ENCODE assay signal across 17 cellular contexts in genomic region chr1:29201595-29202051, GRCh38. TPM values are rescaled to one million over a fixed set of nuclear protein-coding genes. Genes with fewer than 3 reads are reported as not detected.
A peak's percentile ranks its signal among the peaks of the same experiment; 100 is the strongest.
DNase-seq lines count a peak whose midpoint lies in the region; ATAC-seq and TF ChIP-seq lines count a peak whose summit lies in the region.
"Had no signal": no experiment of that assay in that cellular context is flagged by ENCODE, and none has a peak within 500 bp of the region (broad histone marks: within the 10 kb centered on the region; RNA-seq: fewer than 3 reads in every experiment).

No MANE protein-coding gene starts in this region.

- peaks cover 16% of the 10 kb centered on the region; the same call in 1 of the 2 replicates for H3K36me3 Mint-ChIP-seq in HFFc6 (ENCODE audit: low read depth)
- H3K36me3 Mint-ChIP-seq in mesothelial cell of epicardium: peaks cover 13% of the 10 kb centered on the region

- H3K4me3 Mint-ChIP-seq in HFFc6 (no peak overlapping the region), mesothelial cell of epicardium (no peak overlapping the region)
- H3K4me3 Mint-ChIP-seq: activated CD4-positive, alpha-beta memory T cell treated with anti-CD3 and anti-CD28 coated beads for 36 hours; activated naive CD4-positive, alpha-beta T cell treated with anti-CD3 and anti-CD28 coated beads, Interleukin-2, amount 50 U/mL, for 24 hours; T-helper 17 cell had no signal

- H3K27me3 ChIP-seq in A673 (replicated peaks; ENCODE audit: insufficient read depth, low read depth, low read length, poor library complexity) (no peaks in the 10 kb centered on the region), adipocyte (replicated peaks; ENCODE audit: control insufficient read depth, insufficient read depth, low read length) (no peaks in the 10 kb centered on the region), HAP-1 (ENCODE audit: low read depth) (no peaks in the 10 kb centered on the region)

- BruUV-seq in A673 (replicated peaks; lab: Mats Ljungman, UMichigan): no TSS peak

- H3K4me1 Mint-ChIP-seq in HFFc6 (ENCODE audit: low read depth) (peaks cover 48% of the 10 kb centered on the region), mesothelial cell of epicardium (peaks cover 16% of the 10 kb centered on the region)
- H3K4me1 Mint-ChIP-seq: T-helper 17 cell had no signal

- ATAC-seq in HG03521 (IDR thresholded peaks at IDR 0.05; ENCODE audit: unreplicated experiment): no peak
- ATAC-seq: PC-3, T-helper 17 cell had no signal

- POLR2A ChIA-PET in A673 (lab: Charles Lee; ENCODE audit: low non-redundant PET): no interaction called here

- H3K36me3 ChIP-seq in A673 (ENCODE audit: insufficient read depth, low read length, poor library complexity, severe bottlenecking): peaks cover 26% of the 10 kb centered on the region
- peaks cover 77% of the 10 kb centered on the region for H3K36me3 ChIP-seq in adipocyte (ENCODE audit: control insufficient read depth, insufficient read depth, low read length, severe bottlenecking)
- peaks cover 66% of the 10 kb centered on the region for H3K36me3 ChIP-seq in HAP-1 (replicated peaks)

- no peak for TF ChIP-seq CTCF in A673 (conservative IDR thresholded peaks at IDR 0.05; ENCODE audit: low read depth, low read length)
- no peak for TF ChIP-seq CTCF in HFFc6 (IDR thresholded peaks at IDR 0.05)
- no peak for TF ChIP-seq CTCF in mesothelial cell of epicardium (IDR thresholded peaks at IDR 0.05; ENCODE audit: unreplicated experiment)

- peak overlapping the region; percentile 1 for H3K27ac ChIP-seq in A673 (ENCODE audit: low read depth, low read length, poor library complexity, severe bottlenecking)

- H3K9me3 Mint-ChIP-seq in HFFc6: no peaks in the 10 kb centered on the region
- H3K9me3 Mint-ChIP-seq in mesothelial cell of epicardium: no peaks in the 10 kb centered on the region
- H3K9me3 Mint-ChIP-seq: activated CD4-positive, alpha-beta memory T cell treated with anti-CD3 and anti-CD28 coated beads for 36 hours; activated naive CD4-positive, alpha-beta T cell treated with anti-CD3 and anti-CD28 coated beads, Interleukin-2, amount 50 U/mL, for 24 hours had no signal

- H3K4me1 ChIP-seq in A673 (ENCODE audit: insufficient read depth, low read length, poor library complexity, severe bottlenecking) (peaks cover 8% of the 10 kb centered on the region), adipocyte (ENCODE audit: control insufficient read depth, insufficient read depth, low read length) (peaks cover 9% of the 10 kb centered on the region), HAP-1 (no peaks in the 10 kb centered on the region)

- H3K27ac Mint-ChIP-seq in HFFc6: peak overlapping the region; percentile 94
- H3K27ac Mint-ChIP-seq in mesothelial cell of epicardium: peak overlapping the region; percentile 95
- H3K27ac Mint-ChIP-seq: activated CD4-positive, alpha-beta memory T cell treated with anti-CD3 and anti-CD28 coated beads for 36 hours; activated naive CD4-positive, alpha-beta T cell treated with anti-CD3 and anti-CD28 coated beads, Interleukin-2, amount 50 U/mL, for 24 hours; T-helper 17 cell had no signal

- intact Hi-C loops in A673 (cut with micrococcal nuclease; ENCODE audit: unreplicated experiment): loop anchor here (2.0 kb wide), 1 partner anchor 417 kb away; no protein-coding TSS in a partner anchor

- H3K4me3 ChIP-seq in A673 (ENCODE audit: low read depth, low read length, poor library complexity, severe bottlenecking) (no peak overlapping the region), adipocyte (ENCODE audit: low read length) (no peak overlapping the region), HAP-1 (no peak overlapping the region)

- in situ Hi-C loops in HAP-1 (cut with MboI; ENCODE audit: low sequenced_read_pairs): no loop called here

- no peaks in the 10 kb centered on the region for H3K9me3 ChIP-seq in A673 (ENCODE audit: low read depth, low read length, poor library complexity, severe bottlenecking)
- H3K9me3 ChIP-seq in adipocyte (ENCODE audit: control insufficient read depth, low read length): no peaks in the 10 kb centered on the region
- no peaks in the 10 kb centered on the region for H3K9me3 ChIP-seq in HAP-1

- H3K9ac ChIP-seq in adipocyte (ENCODE audit: low read length): peak overlapping the region; percentile 68

- CTCF ChIA-PET in A673 (lab: Charles Lee): interaction anchor here (1.4 to 2.8 kb wide), 2 partner anchors 20 to 320 kb away, joined by 7 to 38 read pairs; partner anchors contain the start of gene SRSF4

- DNase-seq in A673 (ENCODE audit: low spot score) (no peak), HFFc6 (no peak), adipocyte (ENCODE audit: low read depth) (no peak), mesothelial cell of epicardium (ENCODE audit: low spot score in 2 of 2, unreplicated experiment in 2 of 2) (no peak), HAP-1 (ENCODE audit: low spot score in 2 of 2) (no peak), COR-L47 (lab: John Stamatoyannopoulos, UW) (no peak), NCI-H526 treated with DMSO at 0.1 percent for 48 hours (lab: John Stamatoyannopoulos, UW) (no peak)
- DNase-seq: activated CD4-positive, alpha-beta memory T cell treated with anti-CD3 and anti-CD28 coated beads for 36 hours; C1 segment of cervical spinal cord; GOT3; mesendoderm; NCI-H1105; NCI-H345; PC-3; T-helper 17 cell had no signal

- no peaks in the 10 kb centered on the region; the same call in 1 of the 2 replicates for H3K27me3 Mint-ChIP-seq in HFFc6 (ENCODE audit: insufficient read depth)
- no peaks in the 10 kb centered on the region for H3K27me3 Mint-ChIP-seq in mesothelial cell of epicardium (ENCODE audit: low read depth)
- H3K27me3 Mint-ChIP-seq: activated CD4-positive, alpha-beta memory T cell treated with anti-CD3 and anti-CD28 coated beads for 36 hours; activated naive CD4-positive, alpha-beta T cell treated with anti-CD3 and anti-CD28 coated beads, Interleukin-2, amount 50 U/mL, for 24 hours; T-helper 17 cell had no signal

RNA-seq across cellular contexts. Expression of gene SRSF4, which starts 19.9 kb away (rescaled TPM):
- total RNA-seq in A673 (2021) (104 and 116 TPM in 2 replicates), mesothelial cell of epicardium (103 to 107 TPM (median 105 TPM) in 3 replicates)
- total RNA-seq in HFFc6 (2021; fragmentation: NEBNext Ultra II Directional; extraction: Animal tissue kit (Norgen Biotek cat#: 25700)): 10 to 100 TPM; 47.6 to 54.5 (median 51.5) TPM

RNA-seq across cellular contexts. Expression of gene MECR, which starts 29.1 kb away (rescaled TPM):
- total RNA-seq in A673 (2021): 39.0 and 39.3 TPM in 2 replicates
- 10 to 100 TPM; 20.5 to 27.1 (median 21.9) TPM for total RNA-seq in HFFc6 (2021; fragmentation: NEBNext Ultra II Directional; extraction: Animal tissue kit (Norgen Biotek cat#: 25700))
- total RNA-seq in mesothelial cell of epicardium: 36.6 to 40.0 TPM (median 38.0 TPM) in 3 replicates

RNA-seq across cellular contexts. Expression of gene PTPRU, which starts 34.7 kb away (rescaled TPM):
- total RNA-seq in A673 (2021) (6.8 and 15.6 TPM in 2 replicates), mesothelial cell of epicardium (143 to 151 TPM (median 145 TPM) in 3 replicates)
- 1 to 10 TPM; 5.6 to 8.1 (median 7.0) TPM for total RNA-seq in HFFc6 (2021; fragmentation: NEBNext Ultra II Directional; extraction: Animal tissue kit (Norgen Biotek cat#: 25700))
- total RNA-seq: T-helper 17 cell had no signal
